In genomic region chr5:180618830-180619562, GRCh38 we compare ENCODE assay signal across 9 cellular contexts. TPM values are rescaled to one million over a fixed set of nuclear protein-coding genes. Genes with fewer than 3 reads are reported as not detected.
DNase-seq lines count a peak whose midpoint lies in the region; ATAC-seq and TF ChIP-seq lines count a peak whose summit lies in the region.
"Had no signal": no experiment of that assay in that cellular context is flagged by ENCODE, and none has a peak within 500 bp of the region (broad histone marks: within the 10 kb centered on the region; RNA-seq: fewer than 3 reads in every experiment).

No MANE protein-coding gene starts in this region.

- H3K36me3 ChIP-seq in lung (ENCODE audit: control insufficient read depth in 2 of 2, insufficient read depth in 2 of 2, low read length in 2 of 2) = peaks cover 0 to 16% of the 10 kb centered on the region in 2 donors
- no peaks in the 10 kb centered on the region for H3K36me3 ChIP-seq in thoracic aorta
- H3K36me3 ChIP-seq in ascending aorta = no peaks in the 10 kb centered on the region

- in situ Hi-C loops in astrocyte of the cerebellum (cut with HindIII; ENCODE audit: low sequenced_read_pairs) = no loop called here

- no peak overlapping the region for H3K27ac ChIP-seq in lung (ENCODE audit: low read depth in 1 of 2, low read length in 1 of 2)
- no peak overlapping the region for H3K27ac ChIP-seq in thoracic aorta
- H3K27ac ChIP-seq in ascending aorta = no peak overlapping the region

- 43 to 48% methylated on average over 82 to 90 of the region's 90 CpGs for WGBS in lung, 2 donors

- DNase-seq in EL (peak; percentile 59), NCI-H460 (ENCODE audit: extremely low read depth, low read depth) (peak; percentile 65), astrocyte of the cerebellum (ENCODE audit: low read depth) (no peak), lung (ENCODE audit: low spot score) (no peak), thoracic aorta (ENCODE audit: low spot score) (no peak), ascending aorta (ENCODE audit: low spot score in 2 of 2) (no peak), dermis blood vessel endothelial cell (no peak), H4 (ENCODE audit: low spot score) (no peak)

- peak overlapping the region; percentile 34 for H3K4me3 ChIP-seq in astrocyte of the cerebellum (ENCODE audit: low read depth, low read length)
- no peak overlapping the region for H3K4me3 ChIP-seq in lung
- peak overlapping the region; percentile 47 for H3K4me3 ChIP-seq in thoracic aorta
- H3K4me3 ChIP-seq in ascending aorta = peak overlapping the region in 1 of 2 donors; percentile 45

- TF ChIP-seq CTCF in astrocyte of the cerebellum (IDR thresholded peaks at IDR 0.05; ENCODE audit: low read depth, low read length, missing control alignments) (peak; percentile 47), lung (IDR thresholded peaks at IDR 0.05; ENCODE audit: control extremely low read depth, extremely low read depth) (peak; percentile 3), thoracic aorta (IDR thresholded peaks at IDR 0.05) (no peak), ascending aorta (IDR thresholded peaks at IDR 0.05) (no peak)

- H3K4me1 ChIP-seq in lung (ENCODE audit: control insufficient read depth in 2 of 2, insufficient read depth in 2 of 2, low read length in 2 of 2) (peaks cover 0 to 13% of the 10 kb centered on the region in 2 donors), thoracic aorta (ENCODE audit: control insufficient read depth in 1 of 2, low read depth in 2 of 2) (no peaks in the 10 kb centered on the region), ascending aorta (no peaks in the 10 kb centered on the region)

- ATAC-seq in lung (ENCODE audit: insufficient read depth, low FRiP score) (no peak), thoracic aorta (ENCODE audit: insufficient number of reproducible peaks, low FRiP score, low read depth) (no peak)

- intact Hi-C loops in ascending aorta (cut with DNase I) = no loop called here

- peaks cover 0 to 3% of the 10 kb centered on the region in 2 donors for H3K9me3 ChIP-seq in lung (ENCODE audit: control insufficient read depth in 2 of 2, insufficient read depth in 1 of 2, low read length in 1 of 2)
- no peaks in the 10 kb centered on the region for H3K9me3 ChIP-seq in thoracic aorta
- H3K9me3 ChIP-seq in ascending aorta = no peaks in the 10 kb centered on the region

- H3K27me3 ChIP-seq in lung (ENCODE audit: control insufficient read depth, insufficient read depth) (no peaks in the 10 kb centered on the region), thoracic aorta (replicated peaks; ENCODE audit: insufficient read depth) (no peaks in the 10 kb centered on the region), ascending aorta (no peaks in the 10 kb centered on the region)

RNA-seq across cellular contexts. Expression of gene SCGB3A1, which starts 27.7 kb away (rescaled TPM):
- total RNA-seq in NCI-H460 (2014; rRNA removed; shearing (Covaris generic)) = not detected in 2 replicates
- not detected in 2 replicates for polyA plus RNA-seq in NCI-H460 (2014; cell fraction: nucleus; rRNA removed)
- total RNA-seq in lung = 1,000 to 10,000 TPM in 1 of 2 donors, 100 to 1,000 TPM in 1; 119 to 1,453 TPM
- 1,000 to 10,000 TPM in 1 of 2 donors, 100 to 1,000 TPM in 1; 595 to 3,799 TPM for polyA plus RNA-seq in lung
- total RNA-seq in thoracic aorta = not detected
- not detected for total RNA-seq in ascending aorta
- 0.74 and 0.85 TPM in 2 replicates for total RNA-seq in dermis blood vessel endothelial cell
- not detected in 2 replicates for total RNA-seq in H4 (2014; rRNA removed; shearing (Covaris generic))
- total RNA-seq: frontal cortex had no signal

RNA-seq across cellular contexts. Expression of gene FLT4, which starts 30.4 kb away (rescaled TPM):
- 4.1 and 6.0 TPM in 2 replicates for total RNA-seq in NCI-H460 (2014; rRNA removed; shearing (Covaris generic))
- polyA plus RNA-seq in NCI-H460 (2014; cell fraction: nucleus; rRNA removed) = 38.2 and 49.6 TPM in 2 replicates
- total RNA-seq in lung (10 to 100 TPM; 34.3 to 42.1 TPM), thoracic aorta (10 to 100 TPM in 1 of 2 donors, 1 to 10 TPM in 1; 4.8 to 10.8 TPM), ascending aorta (53.5 TPM), dermis blood vessel endothelial cell (341 and 471 TPM in 2 replicates)
- 10 to 100 TPM; 12.6 to 16.2 TPM for polyA plus RNA-seq in lung
- total RNA-seq in H4 (2014; rRNA removed; shearing (Covaris generic)) = 0.04 TPM in 1 of 2 replicates, not detected in the other

Comparison
In these comparisons a context has a peak if more than half of its experiments do, and no peak if none do; other contexts are left out.
1. DNase-seq: peak in EL (single experiment) and NCI-H460 (single experiment); none in astrocyte of the cerebellum (single experiment), lung (single experiment), thoracic aorta (single experiment), ascending aorta (0 of 2), dermis blood vessel endothelial cell (single experiment) and H4 (single experiment).
2. CTCF ChIP-seq: peak in astrocyte of the cerebellum (single experiment) and lung (single experiment); none in thoracic aorta (single experiment) and ascending aorta (0 of 3).
3. RNA of gene SCGB3A1, which starts 27.7 kb away (total RNA-seq): 119 to 1,453 TPM in lung; 0.74 to 0.85 TPM in dermis blood vessel endothelial cell, not detected in NCI-H460, not detected in thoracic aorta, not detected in ascending aorta (single experiment) and not detected in H4; every median in the first group is over 10 times any median in the second.